ENCODE assay signal across 28 cellular contexts in the genomic region with DNA sequence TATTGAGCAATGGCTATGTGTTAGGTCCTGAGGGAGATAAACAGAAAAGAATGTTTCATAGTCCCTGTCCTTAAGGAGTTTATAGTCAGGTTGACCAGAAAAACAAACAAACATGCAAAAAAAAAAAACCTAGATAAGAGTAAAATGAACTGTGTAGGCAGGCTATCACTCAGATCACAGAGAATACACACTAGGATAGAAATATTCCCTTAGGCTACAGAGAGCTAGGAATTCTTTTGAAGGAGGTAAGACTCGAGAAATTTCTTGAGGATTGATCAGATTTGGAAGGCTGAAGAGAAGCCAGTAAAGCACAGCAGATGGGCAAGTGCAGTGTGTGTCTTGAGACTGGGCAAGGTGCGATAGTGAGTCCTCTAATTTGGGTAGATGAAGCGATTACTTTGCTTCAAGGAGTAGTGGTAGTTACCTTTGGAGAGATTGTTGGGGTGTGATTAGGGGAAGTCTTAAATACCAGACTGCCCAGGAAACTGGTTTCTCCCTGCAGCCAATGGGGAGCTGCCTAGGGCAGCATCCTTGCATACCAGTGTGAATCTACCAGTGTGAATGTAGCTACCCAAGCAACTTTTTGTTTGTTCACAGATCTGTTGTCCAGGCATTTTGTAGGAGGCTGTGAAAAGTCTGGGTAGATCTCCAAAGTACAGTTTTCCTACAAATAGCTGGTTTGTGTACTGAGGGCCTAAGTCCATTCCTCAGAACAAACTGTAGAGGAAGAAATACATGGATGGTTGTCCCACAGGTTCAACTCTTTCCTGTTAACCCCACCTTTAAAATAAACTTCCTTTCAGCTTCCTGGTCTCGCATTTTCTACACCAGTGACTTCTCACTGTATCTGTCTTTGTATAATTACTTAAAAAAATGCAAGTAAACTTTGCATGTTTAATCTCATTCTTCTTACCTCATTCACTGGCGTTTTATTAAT.
DNase-seq lines count a peak whose midpoint lies in the region; ATAC-seq and TF ChIP-seq lines count a peak whose summit lies in the region.
"Had no signal": no experiment of that assay in that cellular context is flagged by ENCODE, and none has a peak within 500 bp of the region (broad histone marks: within the 10 kb centered on the region; RNA-seq: fewer than 3 reads in every experiment).

No MANE protein-coding gene starts in this region.

- no peaks in the 10 kb centered on the region for H3K4me1 ChIP-seq in breast epithelium
- peaks cover 5% of the 10 kb centered on the region for H3K4me1 ChIP-seq in hepatocyte (ENCODE audit: insufficient read depth)
- peaks cover 16 to 22% of the 10 kb centered on the region in 2 donors for H3K4me1 ChIP-seq in mucosa of rectum (ENCODE audit: control insufficient read depth in 2 of 2, insufficient read depth in 2 of 2, low read length in 2 of 2)
- H3K4me1 ChIP-seq in CD8-positive, alpha-beta memory T cell (ENCODE audit: insufficient read depth, low read length), result no peaks in the 10 kb centered on the region
- H3K4me1 ChIP-seq: BLaER1 had no signal

- H3K4me1 Mint-ChIP-seq in MCF 10A (ENCODE audit: insufficient read depth, unreplicated experiment) (peaks cover 14% of the 10 kb centered on the region), type B pancreatic cell (ENCODE audit: unreplicated experiment) (no peaks in the 10 kb centered on the region)
- no peaks in the 10 kb centered on the region for H3K4me1 Mint-ChIP-seq in CD8-positive, alpha-beta memory T cell
- H3K4me1 Mint-ChIP-seq in stimulated activated memory B cell treated with anti-CD40 and anti-IgM and Interleukin-4, amounts not matched to agents 10 μg/mL and 1 μg/mL and 100 μg/mL, for 72 hours, result no peaks in the 10 kb centered on the region
- H3K4me1 Mint-ChIP-seq: CD4-positive, alpha-beta memory T cell had no signal

- CTCF ChIA-PET in MCF 10A (lab: Yijun Ruan, JAX), result interaction anchor here (0.7 to 0.9 kb wide), 4 partner anchors 36 to 533 kb away, joined by 3 to 6 read pairs (median 4); no protein-coding TSS in a partner anchor
- CTCF ChIA-PET in CD8-positive, alpha-beta memory T cell (lab: Charles Lee), result no interaction called here

- POLR2A ChIA-PET in MCF 10A (lab: Yijun Ruan, JAX), result interaction anchor here (0.7 to 1.8 kb wide), 5 partner anchors 8 to 314 kb away, joined by 3 to 7 read pairs (median 3); partner anchors contain the start of gene KLF5
- POLR2A ChIA-PET in CD8-positive, alpha-beta memory T cell (lab: Charles Lee), result no interaction called here

- no peak overlapping the region for H3K4me3 Mint-ChIP-seq in MCF 10A (ENCODE audit: unreplicated experiment)
- H3K4me3 Mint-ChIP-seq in type B pancreatic cell, result no peak overlapping the region
- no peak overlapping the region for H3K4me3 Mint-ChIP-seq in CD8-positive, alpha-beta memory T cell
- H3K4me3 Mint-ChIP-seq in stimulated activated memory B cell treated with anti-CD40 and anti-IgM and Interleukin-4, amounts not matched to agents 10 μg/mL and 1 μg/mL and 100 μg/mL, for 72 hours, result no peak overlapping the region
- H3K4me3 Mint-ChIP-seq: CD4-positive, alpha-beta memory T cell had no signal

- H3K9me3 Mint-ChIP-seq in MCF 10A (ENCODE audit: unreplicated experiment), result no peaks in the 10 kb centered on the region
- no peaks in the 10 kb centered on the region for H3K9me3 Mint-ChIP-seq in type B pancreatic cell
- H3K9me3 Mint-ChIP-seq in CD8-positive, alpha-beta memory T cell, result no peaks in the 10 kb centered on the region
- H3K9me3 Mint-ChIP-seq in stimulated activated memory B cell treated with anti-CD40 and anti-IgM and Interleukin-4, amounts not matched to agents 10 μg/mL and 1 μg/mL and 100 μg/mL, for 72 hours, result no peaks in the 10 kb centered on the region

- H3K9me2 ChIP-seq in hepatocyte (replicated peaks; ENCODE audit: insufficient read depth), result no peaks in the 10 kb centered on the region
- H3K9me2 ChIP-seq: SK-N-SH had no signal

- DNase-seq in MCF 10A (ENCODE audit: unreplicated experiment) (no peak), breast epithelium (ENCODE audit: low spot score in 2 of 2) (no peak), hepatocyte (ENCODE audit: low spot score) (no peak), type B pancreatic cell (ENCODE audit: extremely low spot score, unreplicated experiment) (no peak), HPDE6-E6E7 (ENCODE audit: extremely low spot score) (no peak)
- DNase-seq in CD8-positive, alpha-beta memory T cell, result no peak
- DNase-seq: ACHN; Calu3; CD4-positive, alpha-beta memory T cell; DMS153; GF-D8; HCEC 1CT; KG1; NCI-H1105; NCI-H146; NCI-H2029 treated with DMSO at 0.1 percent for 48 hours; NCI-H226; NCI-H510A treated with DMSO at 0.1 percent for 48 hours; NCI-H774; NK-92 treated with Interleukin-12 subunit alpha and Interleukin-12 subunit beta, amount 100 ng/mL, for 24 hours; SIG-M5; SK-N-SH had no signal

- peak overlapping the region; percentile 30 for H3K4me2 ChIP-seq in hepatocyte
- H3K4me2 ChIP-seq: BLaER1, SK-N-SH had no signal

- no peak overlapping the region for H2AFZ ChIP-seq in hepatocyte

- H3K27ac ChIP-seq in breast epithelium (no peak overlapping the region), hepatocyte (peak overlapping the region; percentile 4), mucosa of rectum (ENCODE audit: low read depth in 2 of 2, low read length in 2 of 2) (peak overlapping the region; percentile 61 to 67)
- no peak overlapping the region for H3K27ac ChIP-seq in CD8-positive, alpha-beta memory T cell (ENCODE audit: low read depth, low read length)
- H3K27ac ChIP-seq: 22Rv1, BLaER1, HL-60 had no signal

- no peaks in the 10 kb centered on the region for H4K20me1 ChIP-seq in hepatocyte (ENCODE audit: insufficient read depth, poor library complexity, severe bottlenecking)
- H4K20me1 ChIP-seq: BLaER1 had no signal

- intact Hi-C loops in MCF 10A (cut with micrococcal nuclease), result no loop called here
- intact Hi-C loops in breast epithelium (cut with DNase I; ENCODE audit: low total_unique reads), result no loop called here

- H3K79me2 ChIP-seq in hepatocyte, result no peaks in the 10 kb centered on the region

- no peak for TF ChIP-seq POLR2A in breast epithelium (IDR thresholded peaks at IDR 0.05)

- H3K27me3 ChIP-seq in breast epithelium (no peaks in the 10 kb centered on the region), hepatocyte (no peaks in the 10 kb centered on the region), mucosa of rectum (ENCODE audit: control insufficient read depth in 2 of 2, insufficient read depth in 2 of 2, low read length in 2 of 2) (no peaks in the 10 kb centered on the region)
- no peaks in the 10 kb centered on the region for H3K27me3 ChIP-seq in CD8-positive, alpha-beta memory T cell (ENCODE audit: insufficient read depth, low read length, poor library complexity, severe bottlenecking)
- H3K27me3 ChIP-seq: BLaER1 had no signal

- no peak for ATAC-seq in stimulated activated memory B cell treated with anti-CD40 and anti-IgM and Interleukin-4, amounts not matched to agents 10 μg/mL and 1 μg/mL and 100 μg/mL, for 72 hours
- ATAC-seq: Panc1 had no signal

- no peaks in the 10 kb centered on the region for H3K9me3 ChIP-seq in breast epithelium
- H3K9me3 ChIP-seq in hepatocyte (ENCODE audit: low read depth), result no peaks in the 10 kb centered on the region
- no peaks in the 10 kb centered on the region for H3K9me3 ChIP-seq in mucosa of rectum (ENCODE audit: control insufficient read depth in 2 of 2, low read length in 2 of 2)
- no peaks in the 10 kb centered on the region for H3K9me3 ChIP-seq in CD8-positive, alpha-beta memory T cell (ENCODE audit: low read length)
- H3K9me3 ChIP-seq: BLaER1, SK-N-SH had no signal

- H3K4me3 ChIP-seq in breast epithelium, result no peak overlapping the region
- no peak overlapping the region for H3K4me3 ChIP-seq in hepatocyte
- H3K4me3 ChIP-seq in mucosa of rectum (ENCODE audit: low read length in 2 of 2), result peak overlapping the region in 1 of 2 donors; percentile 26
- H3K4me3 ChIP-seq in CD8-positive, alpha-beta memory T cell (ENCODE audit: low read length), result no peak overlapping the region
- H3K4me3 ChIP-seq: BLaER1 had no signal

- BruUV-seq in MCF 10A (replicated peaks; lab: Mats Ljungman, UMichigan), result no TSS peak

- no peaks in the 10 kb centered on the region for H3K36me3 Mint-ChIP-seq in MCF 10A (ENCODE audit: insufficient read depth, unreplicated experiment)
- H3K36me3 Mint-ChIP-seq in type B pancreatic cell, result no peaks in the 10 kb centered on the region
- H3K36me3 Mint-ChIP-seq in CD8-positive, alpha-beta memory T cell, result peaks cover 0 to 2% (median 0%) of the 10 kb centered on the region in 3 donors
- H3K36me3 Mint-ChIP-seq in stimulated activated memory B cell treated with anti-CD40 and anti-IgM and Interleukin-4, amounts not matched to agents 10 μg/mL and 1 μg/mL and 100 μg/mL, for 72 hours, result no peaks in the 10 kb centered on the region
- H3K36me3 Mint-ChIP-seq: CD4-positive, alpha-beta memory T cell had no signal

- no peak for TF ChIP-seq CTCF in MCF 10A (IDR thresholded peaks at IDR 0.05; ENCODE audit: unreplicated experiment)
- no peak for TF ChIP-seq CTCF in breast epithelium (IDR thresholded peaks at IDR 0.05)
- no peak for TF ChIP-seq CTCF in hepatocyte (IDR thresholded peaks at IDR 0.05; ENCODE audit: poor library complexity)
- TF ChIP-seq CTCF in type B pancreatic cell (conservative IDR thresholded peaks at IDR 0.05), result no peak

- 83% methylated on average over 5 of the region's 5 CpGs for WGBS in hepatocyte (ENCODE audit: low lambda C conversion rate, missing lambda C conversion rate)

- no peak overlapping the region for H3K9ac ChIP-seq in mucosa of rectum (ENCODE audit: low read depth in 1 of 2, low read length in 2 of 2)
- H3K9ac ChIP-seq: BLaER1, SK-N-SH had no signal

- H3K36me3 ChIP-seq in breast epithelium, result no peaks in the 10 kb centered on the region
- no peaks in the 10 kb centered on the region for H3K36me3 ChIP-seq in hepatocyte (replicated peaks; ENCODE audit: insufficient read depth, low read depth)
- no peaks in the 10 kb centered on the region for H3K36me3 ChIP-seq in mucosa of rectum (ENCODE audit: control insufficient read depth in 2 of 2, insufficient read depth in 2 of 2, low read length in 2 of 2)
- no peaks in the 10 kb centered on the region for H3K36me3 ChIP-seq in CD8-positive, alpha-beta memory T cell (ENCODE audit: insufficient read depth, low read length)
- H3K36me3 ChIP-seq: BLaER1 had no signal

- H3K27ac Mint-ChIP-seq in MCF 10A (ENCODE audit: low read depth, unreplicated experiment) (peak overlapping the region; percentile 6), type B pancreatic cell (peak overlapping the region; percentile 10)
- H3K27ac Mint-ChIP-seq in CD8-positive, alpha-beta memory T cell, result no peak overlapping the region
- no peak overlapping the region for H3K27ac Mint-ChIP-seq in stimulated activated memory B cell treated with anti-CD40 and anti-IgM and Interleukin-4, amounts not matched to agents 10 μg/mL and 1 μg/mL and 100 μg/mL, for 72 hours
- H3K27ac Mint-ChIP-seq: CD4-positive, alpha-beta memory T cell had no signal

- H3K27me3 Mint-ChIP-seq in MCF 10A (ENCODE audit: insufficient read depth, unreplicated experiment) (no peaks in the 10 kb centered on the region), type B pancreatic cell (no peaks in the 10 kb centered on the region)
- peaks cover 0 to 11% of the 10 kb centered on the region in 2 donors for H3K27me3 Mint-ChIP-seq in CD8-positive, alpha-beta memory T cell
- no peaks in the 10 kb centered on the region for H3K27me3 Mint-ChIP-seq in stimulated activated memory B cell treated with anti-CD40 and anti-IgM and Interleukin-4, amounts not matched to agents 10 μg/mL and 1 μg/mL and 100 μg/mL, for 72 hours

Comparison
In these comparisons a context has a peak if more than half of its experiments do, and no peak if none do; other contexts are left out.
1. H3K27ac Mint-ChIP-seq: peak in MCF 10A (single experiment) and type B pancreatic cell (single experiment); none in CD8-positive, alpha-beta memory T cell (0 of 8) and stimulated activated memory B cell treated with anti-CD40 and anti-IgM and Interleukin-4, amounts not matched to agents 10 μg/mL and 1 μg/mL and 100 μg/mL, for 72 hours (single experiment).
2. H3K27ac ChIP-seq: peak in hepatocyte (single experiment) and mucosa of rectum (2 of 2); none in breast epithelium (0 of 2) and CD8-positive, alpha-beta memory T cell (single experiment).